ENCODE assay signal across 1 cellular context in the genomic region with DNA sequence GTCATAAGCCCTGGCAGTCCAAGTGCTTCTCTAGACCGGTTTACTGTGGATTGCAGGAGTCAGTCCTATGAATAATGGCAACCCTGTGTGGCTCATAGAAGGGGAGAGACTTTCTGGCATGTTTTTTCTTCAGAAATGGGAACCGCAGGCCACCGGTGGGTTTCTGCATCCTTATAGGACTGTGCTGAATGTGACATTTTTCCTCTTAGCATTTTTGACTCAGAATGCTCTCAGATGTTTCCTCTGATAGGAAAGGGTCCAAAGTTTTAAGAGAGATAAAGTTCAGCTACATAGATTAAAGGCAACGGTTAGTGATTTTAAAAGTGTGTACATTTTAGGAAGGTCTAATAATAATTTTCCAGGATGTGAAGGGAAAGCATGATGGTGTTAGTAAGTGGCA.
TF ChIP-seq lines count a peak whose summit lies in the region.

No MANE protein-coding gene starts in this region.

TF ChIP-seq in HepG2, 621 proteins besides CTCF, POLR2A, EP300 and RAD21:
- TF ChIP-seq GTF2F1 (IDR thresholded peaks at IDR 0.05; ENCODE audit: low read length) (no peak), ZFP41 (CRISPR knock-in tag; IDR thresholded peaks at IDR 0.05; ENCODE audit: borderline replicate concordance) (no peak), NONO (IDR thresholded peaks at IDR 0.05) (no peak), NONO (CRISPR knock-in tag; conservative IDR thresholded peaks at IDR 0.05) (no peak), REXO4 (CRISPR knock-in tag; IDR thresholded peaks at IDR 0.05; ENCODE audit: borderline replicate concordance) (no peak), ZNF12 (CRISPR knock-in tag; IDR thresholded peaks at IDR 0.05) (no peak), ZNF501 (CRISPR knock-in tag; IDR thresholded peaks at IDR 0.05) (no peak), PCBP2 (optimal IDR thresholded peaks at IDR 0.05; ENCODE audit: low read depth, low read length, poor library complexity, severe bottlenecking) (no peak), ZNF782 (CRISPR knock-in tag; IDR thresholded peaks at IDR 0.05; ENCODE audit: borderline replicate concordance) (no peak)
- TF ChIP-seq, protein P1, sequence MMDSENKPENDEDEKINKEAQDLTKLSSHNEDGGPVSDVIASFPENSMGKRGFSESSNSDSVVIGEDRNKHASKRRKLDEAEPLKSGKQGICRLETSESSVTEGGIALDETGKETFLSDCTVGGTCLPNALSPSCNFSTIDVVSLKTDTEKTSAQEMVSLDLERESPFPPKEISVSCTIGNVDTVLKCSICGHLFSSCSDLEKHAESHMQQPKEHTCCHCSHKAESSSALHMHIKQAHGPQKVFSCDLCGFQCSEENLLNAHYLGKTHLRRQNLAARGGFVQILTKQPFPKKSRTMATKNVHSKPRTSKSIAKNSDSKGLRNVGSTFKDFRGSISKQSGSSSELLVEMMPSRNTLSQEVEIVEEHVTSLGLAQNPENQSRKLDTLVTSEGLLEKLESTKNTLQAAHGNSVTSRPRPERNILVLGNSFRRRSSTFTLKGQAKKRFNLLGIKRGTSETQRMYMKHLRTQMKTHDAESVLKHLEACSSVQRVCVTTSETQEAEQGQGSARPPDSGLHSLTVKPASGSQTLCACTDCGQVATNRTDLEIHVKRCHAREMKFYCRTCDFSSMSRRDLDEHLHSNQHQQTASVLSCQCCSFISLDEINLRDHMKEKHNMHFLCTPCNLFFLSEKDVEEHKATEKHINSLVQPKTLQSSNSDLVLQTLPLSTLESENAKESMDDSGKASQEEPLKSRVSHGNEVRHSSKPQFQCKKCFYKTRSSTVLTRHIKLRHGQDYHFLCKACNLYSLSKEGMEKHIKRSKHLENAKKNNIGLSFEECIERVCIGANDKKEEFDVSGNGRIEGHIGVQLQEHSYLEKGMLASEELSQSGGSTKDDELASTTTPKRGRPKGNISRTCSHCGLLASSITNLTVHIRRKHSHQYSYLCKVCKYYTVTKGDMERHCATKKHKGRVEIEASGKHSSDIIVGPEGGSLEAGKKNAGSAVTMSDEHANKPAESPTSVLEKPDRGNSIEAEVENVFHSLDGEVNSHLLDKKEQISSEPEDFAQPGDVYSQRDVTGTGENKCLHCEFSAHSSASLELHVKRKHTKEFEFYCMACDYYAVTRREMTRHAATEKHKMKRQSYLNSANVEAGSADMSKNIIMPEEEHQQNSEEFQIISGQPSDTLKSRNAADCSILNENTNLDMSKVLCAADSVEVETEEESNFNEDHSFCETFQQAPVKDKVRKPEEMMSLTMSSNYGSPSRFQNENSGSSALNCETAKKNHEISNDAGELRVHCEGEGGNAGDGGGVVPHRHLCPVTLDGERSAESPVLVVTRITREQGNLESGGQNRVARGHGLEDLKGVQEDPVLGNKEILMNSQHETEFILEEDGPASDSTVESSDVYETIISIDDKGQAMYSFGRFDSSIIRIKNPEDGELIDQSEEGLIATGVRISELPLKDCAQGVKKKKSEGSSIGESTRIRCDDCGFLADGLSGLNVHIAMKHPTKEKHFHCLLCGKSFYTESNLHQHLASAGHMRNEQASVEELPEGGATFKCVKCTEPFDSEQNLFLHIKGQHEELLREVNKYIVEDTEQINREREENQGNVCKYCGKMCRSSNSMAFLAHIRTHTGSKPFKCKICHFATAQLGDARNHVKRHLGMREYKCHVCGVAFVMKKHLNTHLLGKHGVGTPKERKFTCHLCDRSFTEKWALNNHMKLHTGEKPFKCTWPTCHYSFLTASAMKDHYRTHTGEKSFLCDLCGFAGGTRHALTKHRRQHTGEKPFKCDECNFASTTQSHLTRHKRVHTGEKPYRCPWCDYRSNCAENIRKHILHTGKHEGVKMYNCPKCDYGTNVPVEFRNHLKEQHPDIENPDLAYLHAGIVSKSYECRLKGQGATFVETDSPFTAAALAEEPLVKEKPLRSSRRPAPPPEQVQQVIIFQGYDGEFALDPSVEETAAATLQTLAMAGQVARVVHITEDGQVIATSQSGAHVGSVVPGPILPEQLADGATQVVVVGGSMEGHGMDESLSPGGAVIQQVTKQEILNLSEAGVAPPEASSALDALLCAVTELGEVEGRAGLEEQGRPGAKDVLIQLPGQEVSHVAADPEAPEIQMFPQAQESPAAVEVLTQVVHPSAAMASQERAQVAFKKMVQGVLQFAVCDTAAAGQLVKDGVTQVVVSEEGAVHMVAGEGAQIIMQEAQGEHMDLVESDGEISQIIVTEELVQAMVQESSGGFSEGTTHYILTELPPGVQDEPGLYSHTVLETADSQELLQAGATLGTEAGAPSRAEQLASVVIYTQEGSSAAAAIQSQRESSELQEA (CRISPR knock-in tag; IDR thresholded peaks at IDR 0.05; ENCODE audit: not compliant biosample characterization) = no peak
- TF ChIP-seq, protein P2, sequence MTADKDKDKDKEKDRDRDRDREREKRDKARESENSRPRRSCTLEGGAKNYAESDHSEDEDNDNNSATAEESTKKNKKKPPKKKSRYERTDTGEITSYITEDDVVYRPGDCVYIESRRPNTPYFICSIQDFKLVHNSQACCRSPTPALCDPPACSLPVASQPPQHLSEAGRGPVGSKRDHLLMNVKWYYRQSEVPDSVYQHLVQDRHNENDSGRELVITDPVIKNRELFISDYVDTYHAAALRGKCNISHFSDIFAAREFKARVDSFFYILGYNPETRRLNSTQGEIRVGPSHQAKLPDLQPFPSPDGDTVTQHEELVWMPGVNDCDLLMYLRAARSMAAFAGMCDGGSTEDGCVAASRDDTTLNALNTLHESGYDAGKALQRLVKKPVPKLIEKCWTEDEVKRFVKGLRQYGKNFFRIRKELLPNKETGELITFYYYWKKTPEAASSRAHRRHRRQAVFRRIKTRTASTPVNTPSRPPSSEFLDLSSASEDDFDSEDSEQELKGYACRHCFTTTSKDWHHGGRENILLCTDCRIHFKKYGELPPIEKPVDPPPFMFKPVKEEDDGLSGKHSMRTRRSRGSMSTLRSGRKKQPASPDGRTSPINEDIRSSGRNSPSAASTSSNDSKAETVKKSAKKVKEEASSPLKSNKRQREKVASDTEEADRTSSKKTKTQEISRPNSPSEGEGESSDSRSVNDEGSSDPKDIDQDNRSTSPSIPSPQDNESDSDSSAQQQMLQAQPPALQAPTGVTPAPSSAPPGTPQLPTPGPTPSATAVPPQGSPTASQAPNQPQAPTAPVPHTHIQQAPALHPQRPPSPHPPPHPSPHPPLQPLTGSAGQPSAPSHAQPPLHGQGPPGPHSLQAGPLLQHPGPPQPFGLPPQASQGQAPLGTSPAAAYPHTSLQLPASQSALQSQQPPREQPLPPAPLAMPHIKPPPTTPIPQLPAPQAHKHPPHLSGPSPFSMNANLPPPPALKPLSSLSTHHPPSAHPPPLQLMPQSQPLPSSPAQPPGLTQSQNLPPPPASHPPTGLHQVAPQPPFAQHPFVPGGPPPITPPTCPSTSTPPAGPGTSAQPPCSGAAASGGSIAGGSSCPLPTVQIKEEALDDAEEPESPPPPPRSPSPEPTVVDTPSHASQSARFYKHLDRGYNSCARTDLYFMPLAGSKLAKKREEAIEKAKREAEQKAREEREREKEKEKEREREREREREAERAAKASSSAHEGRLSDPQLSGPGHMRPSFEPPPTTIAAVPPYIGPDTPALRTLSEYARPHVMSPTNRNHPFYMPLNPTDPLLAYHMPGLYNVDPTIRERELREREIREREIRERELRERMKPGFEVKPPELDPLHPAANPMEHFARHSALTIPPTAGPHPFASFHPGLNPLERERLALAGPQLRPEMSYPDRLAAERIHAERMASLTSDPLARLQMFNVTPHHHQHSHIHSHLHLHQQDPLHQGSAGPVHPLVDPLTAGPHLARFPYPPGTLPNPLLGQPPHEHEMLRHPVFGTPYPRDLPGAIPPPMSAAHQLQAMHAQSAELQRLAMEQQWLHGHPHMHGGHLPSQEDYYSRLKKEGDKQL (CRISPR knock-in tag; IDR thresholded peaks at IDR 0.05; ENCODE audit: low read depth) = no peak
